Comparison of ENCODE assay signal across 1 cellular context in genomic region chr5:151480384-151480783, GRCh38.
TF ChIP-seq lines count a peak whose summit lies in the region.

No MANE protein-coding gene starts in this region.

TF ChIP-seq in SK-N-SH, 30 proteins besides CTCF, POLR2A, EP300 and RAD21 (continued from another document):
- no peak for TF ChIP-seq ZBTB33 (IDR thresholded peaks at IDR 0.05; ENCODE audit: borderline replicate concordance, low read depth)
- TF ChIP-seq EZH2phosphoT487 (IDR thresholded peaks at IDR 0.05; ENCODE audit: borderline replicate concordance, low read depth), result no peak
- no peak for TF ChIP-seq CHD2 (IDR thresholded peaks at IDR 0.05; ENCODE audit: low read length, partially characterized antibody)
- no peak for TF ChIP-seq TEAD4 (IDR thresholded peaks at IDR 0.05; ENCODE audit: borderline replicate concordance, insufficient read depth)
- TF ChIP-seq REST (IDR thresholded peaks at IDR 0.05; ENCODE audit: low read depth, low read length), result no peak
- no peak for TF ChIP-seq POLR2AphosphoS5 (IDR thresholded peaks at IDR 0.05; ENCODE audit: low read depth, low read length)
- TF ChIP-seq YY1 (IDR thresholded peaks at IDR 0.05; ENCODE audit: low read depth), result no peak
- TF ChIP-seq TCF12 (IDR thresholded peaks at IDR 0.05), result no peak
- no peak for TF ChIP-seq RXRA (IDR thresholded peaks at IDR 0.05; ENCODE audit: borderline replicate concordance, low read depth)
- TF ChIP-seq USF2 (IDR thresholded peaks at IDR 0.05; ENCODE audit: borderline replicate concordance, low read depth, low read length), result no peak
- TF ChIP-seq MAX (IDR thresholded peaks at IDR 0.05; ENCODE audit: low read depth), result no peak
- no peak for TF ChIP-seq PBX3 (IDR thresholded peaks at IDR 0.05)
- no peak for TF ChIP-seq SIN3A (IDR thresholded peaks at IDR 0.05; ENCODE audit: borderline replicate concordance, low read depth, low read length)
- no peak for TF ChIP-seq ELF1 (IDR thresholded peaks at IDR 0.05)
- TF ChIP-seq NFIC (IDR thresholded peaks at IDR 0.05; ENCODE audit: borderline replicate concordance), result no peak
TF ChIP-seq in SK-N-SH: peak in this region for 0.
